1 cellular context compared by ENCODE assay signal in the genomic region with DNA sequence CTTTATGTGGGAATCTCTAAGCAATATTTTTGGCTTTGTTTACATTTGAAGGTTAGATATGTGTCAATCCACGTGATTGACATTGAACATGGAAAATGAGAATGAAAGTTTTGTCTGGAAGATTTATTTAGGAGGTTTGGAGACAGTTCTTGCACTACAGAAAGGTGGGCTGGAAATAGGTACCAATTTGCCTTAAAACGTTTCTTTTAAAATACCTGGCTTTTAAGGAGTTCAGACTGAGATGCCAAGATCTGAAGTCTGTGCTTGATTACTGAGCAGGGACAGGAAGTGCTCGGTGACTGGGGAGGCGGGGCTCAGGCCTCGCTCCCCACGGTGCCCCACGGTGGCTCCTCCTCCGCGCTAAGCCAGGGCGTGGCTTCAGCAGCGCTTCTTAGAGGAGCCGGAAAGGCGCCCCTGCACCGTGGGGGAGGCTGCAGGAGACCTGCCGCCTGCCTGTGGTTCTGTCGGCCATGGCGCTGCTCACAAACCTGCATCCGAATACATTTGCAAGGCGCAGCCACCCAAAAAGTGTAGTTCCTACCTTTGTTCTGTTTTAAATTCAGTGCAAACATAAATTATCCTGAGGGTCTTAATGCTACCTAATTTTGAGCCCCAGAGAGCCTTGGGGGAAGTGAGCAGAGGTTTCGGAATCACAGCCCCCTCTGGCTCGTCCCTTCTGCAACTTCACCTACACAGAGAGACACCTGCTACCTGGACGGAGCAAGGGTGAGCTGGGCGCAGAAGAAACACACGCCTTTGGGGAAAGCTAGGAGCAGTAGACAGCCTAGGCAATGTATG.
TF ChIP-seq lines count a peak whose summit lies in the region.

No MANE protein-coding gene starts in this region.

TF ChIP-seq in GM12878, 131 proteins besides CTCF, POLR2A, EP300 and RAD21 (continued from another document):
- TF ChIP-seq ZBTB4 (CRISPR knock-in tag; IDR thresholded peaks at IDR 0.05) (no peak), SUZ12 (IDR thresholded peaks at IDR 0.05; ENCODE audit: unreplicated experiment) (no peak), ZBTB40 (IDR thresholded peaks at IDR 0.05; ENCODE audit: borderline replicate concordance) (no peak), CHD1 (IDR thresholded peaks at IDR 0.05; ENCODE audit: low read depth, low read length) (0 out of 2 replicates have a peak, but pooled peaks have one; percentile 70), ZNF217 (IDR thresholded peaks at IDR 0.05) (no peak), BMI1 (IDR thresholded peaks at IDR 0.05; ENCODE audit: borderline replicate concordance) (no peak), EED (IDR thresholded peaks at IDR 0.05; ENCODE audit: low read depth) (no peak), SPI1 (IDR thresholded peaks at IDR 0.05; ENCODE audit: borderline replicate concordance, insufficient read depth, low read depth, low read length) (peak; percentile 68), STAT1 (conservative IDR thresholded peaks at IDR 0.05) (no peak), DPF2 (IDR thresholded peaks at IDR 0.05) (no peak; the same call in none of the 2 replicates), SMAD5 (IDR thresholded peaks at IDR 0.05; ENCODE audit: low read depth) (0 out of 2 replicates have a peak, but pooled peaks have one; percentile 35), IKZF1 (conservative IDR thresholded peaks at IDR 0.05) (peak; percentile 13; the same call in 1 of the 2 replicates), WRNIP1 (IDR thresholded peaks at IDR 0.05; ENCODE audit: borderline replicate concordance, low read depth, low read length) (no peak), SMARCA5 (IDR thresholded peaks at IDR 0.05) (no peak), ELK1 (IDR thresholded peaks at IDR 0.05; ENCODE audit: low read depth, low read length) (peak; percentile 64)
- TF ChIP-seq, protein P1, sequence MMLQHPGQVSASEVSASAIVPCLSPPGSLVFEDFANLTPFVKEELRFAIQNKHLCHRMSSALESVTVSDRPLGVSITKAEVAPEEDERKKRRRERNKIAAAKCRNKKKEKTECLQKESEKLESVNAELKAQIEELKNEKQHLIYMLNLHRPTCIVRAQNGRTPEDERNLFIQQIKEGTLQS (IDR thresholded peaks at IDR 0.05; ENCODE audit: borderline replicate concordance, extremely low read depth, low read depth, low read length): no peak
- TF ChIP-seq, protein P2, sequence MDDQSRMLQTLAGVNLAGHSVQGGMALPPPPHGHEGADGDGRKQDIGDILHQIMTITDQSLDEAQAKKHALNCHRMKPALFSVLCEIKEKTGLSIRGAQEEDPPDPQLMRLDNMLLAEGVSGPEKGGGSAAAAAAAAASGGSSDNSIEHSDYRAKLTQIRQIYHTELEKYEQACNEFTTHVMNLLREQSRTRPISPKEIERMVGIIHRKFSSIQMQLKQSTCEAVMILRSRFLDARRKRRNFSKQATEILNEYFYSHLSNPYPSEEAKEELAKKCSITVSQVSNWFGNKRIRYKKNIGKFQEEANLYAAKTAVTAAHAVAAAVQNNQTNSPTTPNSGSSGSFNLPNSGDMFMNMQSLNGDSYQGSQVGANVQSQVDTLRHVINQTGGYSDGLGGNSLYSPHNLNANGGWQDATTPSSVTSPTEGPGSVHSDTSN (IDR thresholded peaks at IDR 0.05; ENCODE audit: insufficient replicate concordance, low read depth, low read length): peak; percentile 52
